In the genomic region with DNA sequence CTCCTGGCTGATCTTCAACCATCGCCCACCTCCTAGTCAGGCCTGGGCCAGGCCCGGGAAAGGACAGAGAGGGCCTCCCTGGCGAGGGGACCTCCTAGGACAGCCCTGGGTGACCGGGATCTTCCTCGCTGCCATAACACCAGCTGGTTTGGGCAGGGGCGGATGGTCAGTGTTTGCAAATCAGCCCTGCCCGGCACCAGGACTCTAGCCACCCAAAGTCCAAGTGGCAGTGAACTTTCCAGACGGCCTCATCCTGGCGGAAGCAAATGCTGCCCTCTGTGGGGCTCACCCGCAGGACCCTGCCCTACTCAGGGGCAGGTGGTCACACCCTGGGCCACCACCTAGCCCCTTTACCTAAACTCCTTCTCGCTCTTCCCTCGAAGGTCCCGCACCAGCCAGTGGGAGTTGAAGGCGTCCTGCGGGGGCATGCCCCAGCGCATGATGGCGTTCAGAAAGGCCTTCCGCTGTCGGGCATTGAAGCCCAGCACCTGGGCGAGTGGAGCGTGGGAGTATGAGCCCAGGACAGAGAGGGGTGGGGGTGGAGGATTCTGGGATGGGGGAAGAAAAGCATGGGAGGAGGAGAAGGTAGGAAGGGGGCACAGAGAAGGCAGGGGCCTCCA, we compare ENCODE assay signal across 25 cellular contexts.
"Had no signal": no experiment of that assay in that cellular context is flagged by ENCODE, and none has a peak within 500 bp of the region (broad histone marks: within the 10 kb centered on the region; RNA-seq: fewer than 3 reads in every experiment).

No MANE protein-coding gene starts in this region.

- H3K4me2 ChIP-seq: neural progenitor cell had no signal

- ATAC-seq: activated naive CD8-positive, alpha-beta T cell treated with anti-CD3 and anti-CD28 coated beads, Interleukin-2, amount 50 U/mL, for 24 hours; gastrocnemius medialis; heart right ventricle; left colon; naive thymus-derived CD8-positive, alpha-beta T cell; stimulated activated naive CD8-positive, alpha-beta T cell treated with anti-CD3 and anti-CD28 coated beads, Interleukin-15, Interleukin-2, amounts not matched to agents 100 U/mL and 50 U/mL, for 24 hours had no signal

- DNase-seq: activated CD4-positive, alpha-beta T cell treated with anti-CD3 and anti-CD28 coated beads, Interleukin-2, amount 50 U/mL, for 48 hours; activated CD8-positive, alpha-beta memory T cell treated with anti-CD3 and anti-CD28 coated beads, Interleukin-2, amount 50 U/mL, for 48 hours; activated naive CD4-positive, alpha-beta T cell treated with Interleukin-2 at 50 U/mL for 16 hours; activated naive CD8-positive, alpha-beta T cell treated with anti-CD3 and anti-CD28 coated beads, Interleukin-2, amount 50 U/mL, for 24 hours; activated T-cell treated with anti-CD3 and anti-CD28 coated beads, Interleukin-2, amount 50 U/mL, for 48 hours; brain microvascular endothelial cell; colonic mucosa; endodermal cell; esophagus squamous epithelium; gastrocnemius medialis; islet precursor cell; left colon; naive thymus-derived CD8-positive, alpha-beta T cell; retina; stimulated activated CD4-positive, alpha-beta T cell treated with anti-CD3 and anti-CD28 coated beads, Interleukin-12 subunit alpha, Interleukin-12 subunit beta, amount 100 ng/mL, for 4 hours; stimulated activated CD4-positive, alpha-beta T cell treated with anti-CD3 and anti-CD28 coated beads, Interleukin-4, amount 100 ng/mL, for 4 hours; stimulated activated naive CD8-positive, alpha-beta T cell treated with anti-CD3 and anti-CD28 coated beads, Interleukin-15, Interleukin-2, amounts not matched to agents 100 U/mL and 50 U/mL, for 24 hours; T-helper 1 cell; upper lobe of left lung had no signal

- H3K36me3 ChIP-seq: ascending aorta, brain microvascular endothelial cell, colonic mucosa, esophagus squamous epithelium, gastrocnemius medialis, heart right ventricle, neural progenitor cell, upper lobe of left lung had no signal

- H3K36me3 Mint-ChIP-seq: naive thymus-derived CD8-positive, alpha-beta T cell; neural progenitor cell had no signal

- H3K27ac ChIP-seq: ascending aorta, brain microvascular endothelial cell, colonic mucosa, esophagus squamous epithelium, gastrocnemius medialis, heart right ventricle, neural progenitor cell, upper lobe of left lung had no signal

- H3K9me3 ChIP-seq: ascending aorta, colonic mucosa, esophagus squamous epithelium, gastrocnemius medialis, heart right ventricle, upper lobe of left lung had no signal

- H3K9me3 Mint-ChIP-seq: activated naive CD8-positive, alpha-beta T cell treated with anti-CD3 and anti-CD28 coated beads, Interleukin-2, amount 50 U/mL, for 24 hours; central memory CD8-positive, alpha-beta T cell; endodermal cell; naive thymus-derived CD8-positive, alpha-beta T cell; neural progenitor cell had no signal

- H3K27ac Mint-ChIP-seq: activated naive CD8-positive, alpha-beta T cell treated with anti-CD3 and anti-CD28 coated beads, Interleukin-2, amount 50 U/mL, for 24 hours; endodermal cell; neural progenitor cell; progenitor cell of endocrine pancreas had no signal

- H3K9ac ChIP-seq: neural progenitor cell had no signal

- H3K4me3 ChIP-seq: ascending aorta, colonic mucosa, dorsolateral prefrontal cortex, esophagus squamous epithelium, gastrocnemius medialis, heart right ventricle, neural progenitor cell, upper lobe of left lung had no signal

- H3K4me3 Mint-ChIP-seq: activated naive CD8-positive, alpha-beta T cell treated with anti-CD3 and anti-CD28 coated beads, Interleukin-2, amount 50 U/mL, for 24 hours; central memory CD8-positive, alpha-beta T cell; endodermal cell; naive thymus-derived CD8-positive, alpha-beta T cell had no signal

- H3K27me3 ChIP-seq: ascending aorta, brain microvascular endothelial cell, colonic mucosa, dorsolateral prefrontal cortex, upper lobe of left lung had no signal

- H2AFZ ChIP-seq: neural progenitor cell had no signal

- H3K4me1 ChIP-seq: ascending aorta, colonic mucosa, gastrocnemius medialis had no signal

- H3K4me1 Mint-ChIP-seq: endodermal cell had no signal
